Comparison of ENCODE assay signal across 24 cellular contexts in genomic region chr2:121133551-121134319, GRCh38.
"Had no signal": no experiment of that assay in that cellular context is flagged by ENCODE, and none has a peak within 500 bp of the region (broad histone marks: within the 10 kb centered on the region; RNA-seq: fewer than 3 reads in every experiment).

No MANE protein-coding gene starts in this region.

- H3K27me3 Mint-ChIP-seq: activated CD4-positive, alpha-beta T cell treated with anti-CD3 and anti-CD28 coated beads, Interleukin-2, amount 10 ng/mL, durations not matched to agents 7 days and 5 days; activated CD8-positive, alpha-beta memory T cell treated with anti-CD3 and anti-CD28 coated beads, Interleukin-2, amount 10 ng/mL, durations not matched to agents 7 days and 5 days; activated CD8-positive, alpha-beta T cell treated with anti-CD3 and anti-CD28 coated beads for 36 hours had no signal

- H3K9me3 Mint-ChIP-seq: activated CD4-positive, alpha-beta T cell treated with anti-CD3 and anti-CD28 coated beads, Interleukin-2, amount 10 ng/mL, durations not matched to agents 7 days and 5 days; activated CD8-positive, alpha-beta T cell treated with anti-CD3 and anti-CD28 coated beads for 36 hours; activated T-cell treated with anti-CD3 and anti-CD28 coated beads, Interleukin-2, amount 50 U/mL, for 24 hours; activated T-helper 17 cell treated with anti-CD3 and anti-CD28 coated beads, Interleukin-2, amount 50 U/mL, for 72 hours had no signal

- H3K36me3 Mint-ChIP-seq: activated CD8-positive, alpha-beta memory T cell treated with anti-CD3 and anti-CD28 coated beads, Interleukin-2, amount 10 ng/mL, durations not matched to agents 7 days and 5 days; activated naive CD4-positive, alpha-beta T cell treated with anti-CD3 and anti-CD28 coated beads, Interleukin-2, amount 50 U/mL, for 72 hours; brain; mesothelial cell of epicardium; naive thymus-derived CD8-positive, alpha-beta T cell had no signal

- H3K4me1 Mint-ChIP-seq: activated CD4-positive, alpha-beta T cell treated with anti-CD3 and anti-CD28 coated beads, Interleukin-2, amount 10 ng/mL, durations not matched to agents 7 days and 5 days; activated CD8-positive, alpha-beta memory T cell treated with anti-CD3 and anti-CD28 coated beads, Interleukin-2, amount 10 ng/mL, durations not matched to agents 7 days and 5 days; activated T-helper 17 cell treated with anti-CD3 and anti-CD28 coated beads, Interleukin-2, amount 50 U/mL, for 72 hours had no signal

- H3K36me3 ChIP-seq: left ventricle myocardium inferior, stomach, transverse colon, uterus had no signal

- H3K4me3 ChIP-seq: left ventricle myocardium inferior, stomach, transverse colon, uterus had no signal

- H3K4me1 ChIP-seq: left ventricle myocardium inferior, parathyroid adenoma, stomach, uterus had no signal

- H3K27ac Mint-ChIP-seq: activated CD4-positive, alpha-beta T cell treated with anti-CD3 and anti-CD28 coated beads, Interleukin-2, amount 10 ng/mL, durations not matched to agents 7 days and 5 days; activated CD8-positive, alpha-beta memory T cell treated with anti-CD3 and anti-CD28 coated beads, Interleukin-2, amount 10 ng/mL, durations not matched to agents 7 days and 5 days; activated CD8-positive, alpha-beta T cell treated with anti-CD3 and anti-CD28 coated beads for 36 hours; activated naive CD4-positive, alpha-beta T cell treated with anti-CD3 and anti-CD28 coated beads, Interleukin-2, amount 50 U/mL, for 72 hours; activated T-cell treated with anti-CD3 and anti-CD28 coated beads, Interleukin-2, amount 50 U/mL, for 24 hours; activated T-helper 17 cell treated with anti-CD3 and anti-CD28 coated beads, Interleukin-2, amount 50 U/mL, for 72 hours; mesothelial cell of epicardium had no signal

- H3K27me3 ChIP-seq: transverse colon, uterus had no signal

- H3K4me3 Mint-ChIP-seq: activated CD4-positive, alpha-beta T cell treated with anti-CD3 and anti-CD28 coated beads, Interleukin-2, amount 10 ng/mL, durations not matched to agents 7 days and 5 days; activated CD8-positive, alpha-beta memory T cell treated with anti-CD3 and anti-CD28 coated beads, Interleukin-2, amount 10 ng/mL, durations not matched to agents 7 days and 5 days; activated CD8-positive, alpha-beta T cell treated with anti-CD3 and anti-CD28 coated beads for 36 hours; activated T-cell treated with anti-CD3 and anti-CD28 coated beads, Interleukin-2, amount 50 U/mL, for 24 hours; activated T-helper 17 cell treated with anti-CD3 and anti-CD28 coated beads, Interleukin-2, amount 50 U/mL, for 72 hours; brain; mesothelial cell of epicardium; naive thymus-derived CD8-positive, alpha-beta T cell had no signal

- H3K9ac ChIP-seq: parathyroid adenoma had no signal

- DNase-seq: activated CD4-positive, alpha-beta T cell treated with anti-CD3 and anti-CD28 coated beads, Interleukin-2, amount 10 ng/mL, durations not matched to agents 7 days and 5 days; activated CD4-positive, CD25-positive, alpha-beta regulatory T cell treated with anti-CD3 and anti-CD28 coated beads, Interleukin-2, amount 50 U/mL, for 72 hours; activated CD8-positive, alpha-beta memory T cell treated with anti-CD3 and anti-CD28 coated beads, Interleukin-2, amount 10 ng/mL, durations not matched to agents 7 days and 5 days; activated CD8-positive, alpha-beta T cell treated with anti-CD3 and anti-CD28 coated beads for 36 hours; activated T-cell treated with anti-CD3 and anti-CD28 coated beads, Interleukin-2, amount 50 U/mL, for 24 hours; central memory CD4-positive, alpha-beta T cell; dermis blood vessel endothelial cell; effector CD8-positive, alpha-beta T cell; foreskin melanocyte; hippocampal formation; kidney glomerular epithelial cell; left ventricle myocardium inferior; naive thymus-derived CD8-positive, alpha-beta T cell; nucleus accumbens; right cardiac atrium; stimulated activated CD4-positive, alpha-beta T cell treated with anti-CD3 and anti-CD28 coated beads, Interleukin-1b, Interleukin-23, amount 100 ng/mL, for 48 hours; stomach; transverse colon; uterus had no signal

- H3K9me3 ChIP-seq: left ventricle myocardium inferior, stomach, transverse colon, uterus had no signal
